Comparison of ENCODE assay signal across 20 cellular contexts in the genomic region with DNA sequence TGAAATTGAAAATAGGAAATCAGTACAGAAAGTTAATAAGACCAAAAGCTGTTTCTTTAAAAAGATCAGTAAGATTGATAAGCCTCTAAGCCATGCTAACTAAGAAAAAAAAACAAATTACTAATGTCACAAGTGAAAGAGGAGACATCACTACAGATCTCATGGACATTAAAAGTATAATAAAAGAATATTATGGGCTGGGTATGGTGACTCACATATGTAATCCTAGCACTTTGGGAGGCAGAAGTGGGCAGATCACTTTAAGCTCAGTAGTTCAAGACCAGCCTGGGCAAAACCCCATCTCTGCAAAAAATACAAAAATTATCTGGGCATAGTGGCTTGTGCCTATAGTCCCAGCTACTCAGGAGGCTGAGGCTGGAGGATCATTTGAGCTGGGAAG. TPM values are rescaled to one million over a fixed set of nuclear protein-coding genes. Genes with fewer than 3 reads are reported as not detected.
"Had no signal": no experiment of that assay in that cellular context is flagged by ENCODE, and none has a peak within 500 bp of the region (broad histone marks: within the 10 kb centered on the region; RNA-seq: fewer than 3 reads in every experiment).

No MANE protein-coding gene starts in this region.

- H3K27me3 ChIP-seq: Peyer's patch, SJSA1 had no signal

- DNase-seq: Kasumi-1, MM.1S, NCI-H1092 treated with DMSO at 0.1 percent for 48 hours, NCI-H1436, NCI-H187, NCI-H2029, NCI-H2081 treated with DMSO at 0.1 percent for 48 hours, NCI-H2227 treated with DMSO at 0.1 percent for 48 hours, NCI-H524, NCI-H526 treated with DMSO at 0.1 percent for 48 hours, NCI-H748 treated with DMSO at 0.1 percent for 48 hours, PC-9, Peyer's patch, Right ventricle myocardium superior, SIG-M5 had no signal

- H3K9me3 ChIP-seq: Peyer's patch had no signal

- ATAC-seq: K562 had no signal

- H3K36me3 ChIP-seq: Peyer's patch, SJSA1 had no signal

- H3K27ac ChIP-seq: HL-60, KMS-11, PC-9, Peyer's patch, SJSA1, SK-N-MC had no signal

- H3K4me1 ChIP-seq: Peyer's patch, SJSA1 had no signal

- H3K4me3 ChIP-seq: K562, PC-9, Peyer's patch, SJSA1, SK-N-MC had no signal

RNA-seq across cellular contexts. Expression of gene B4GALNT3, which starts 30.5 kb away (rescaled TPM):
- total RNA-seq: SJSA1 had no signal
